In the genomic region with DNA sequence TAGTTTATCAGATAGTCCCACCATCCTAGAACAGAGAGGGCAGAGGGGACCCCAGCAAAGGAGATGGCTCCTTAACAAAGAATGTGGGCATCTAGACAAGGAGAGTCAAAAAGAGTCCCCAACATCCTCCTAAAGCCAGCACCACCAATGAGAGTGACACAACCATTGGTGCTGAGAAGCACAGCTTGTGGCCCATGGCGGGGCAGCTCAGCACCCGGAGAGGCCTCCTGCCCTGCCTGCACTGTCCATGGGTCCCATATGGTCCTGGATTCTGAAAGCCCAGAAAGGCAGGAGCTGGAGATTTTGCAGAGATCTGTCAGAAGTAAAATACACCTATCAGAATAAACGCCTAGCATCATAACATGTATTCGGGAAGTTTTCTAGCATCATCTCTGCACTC, we compare ENCODE assay signal across 21 cellular contexts.
DNase-seq lines count a peak whose midpoint lies in the region; ATAC-seq and TF ChIP-seq lines count a peak whose summit lies in the region.
"Had no signal": no experiment of that assay in that cellular context is flagged by ENCODE, and none has a peak within 500 bp of the region (broad histone marks: within the 10 kb centered on the region; RNA-seq: fewer than 3 reads in every experiment).

No MANE protein-coding gene starts in this region.

- H3K27me3 ChIP-seq in heart right ventricle, result no peaks in the 10 kb centered on the region
- H3K27me3 ChIP-seq in psoas muscle (ENCODE audit: insufficient read depth in 3 of 3, low read length in 2 of 3), result no peaks in the 10 kb centered on the region
- H3K27me3 ChIP-seq in vagina, result no peaks in the 10 kb centered on the region

- no peak for TF ChIP-seq POLR2A in vagina (IDR thresholded peaks at IDR 0.05)

- H3K4me1 ChIP-seq in heart right ventricle (peaks cover 3 to 54% (median 21%) of the 10 kb centered on the region in 9 donors), psoas muscle (peaks cover 9% of the 10 kb centered on the region), vagina (peaks cover 24% of the 10 kb centered on the region)

- no peak for ATAC-seq in heart right ventricle
- ATAC-seq in Right ventricle myocardium superior (ENCODE audit: poor library complexity), result no peak
- no peak for ATAC-seq in left lobe of liver
- no peak for ATAC-seq in psoas muscle
- ATAC-seq in HG03025 (IDR thresholded peaks at IDR 0.05; ENCODE audit: low FRiP score, unreplicated experiment), result no peak
- ATAC-seq in HG02970 (IDR thresholded peaks at IDR 0.05; ENCODE audit: low FRiP score, unreplicated experiment), result no peak
- ATAC-seq: GM23338 had no signal

- H3K27ac ChIP-seq in heart right ventricle (peak overlapping the region in 8 of 10 donors; percentile 6 to 88 (median 24)), psoas muscle (peak overlapping the region; percentile 27), vagina (no peak overlapping the region)
- H3K27ac ChIP-seq: PC-9, RWPE1 had no signal

- TF ChIP-seq CTCF in heart right ventricle (IDR thresholded peaks at IDR 0.05) (no peak), psoas muscle (IDR thresholded peaks at IDR 0.05) (no peak), vagina (IDR thresholded peaks at IDR 0.05) (no peak)

- intact Hi-C loops in heart right ventricle (cut with DNase I) (loop anchor here in 1 of 10 donors (2.0 kb wide), 1 partner anchor 50 kb away; no protein-coding TSS in a partner anchor), Right ventricle myocardium superior (cut with DNase I) (no loop called here), psoas muscle (cut with DNase I) (no loop called here), vagina (cut with DNase I) (loop anchor here (10.0 kb wide), 1 partner anchor 54 kb away; no protein-coding TSS in a partner anchor)

- H3K4me3 ChIP-seq in heart right ventricle, result no peak overlapping the region
- H3K4me3 ChIP-seq in psoas muscle, result no peak overlapping the region
- H3K4me3 ChIP-seq in vagina, result no peak overlapping the region
- H3K4me3 ChIP-seq: GM23338, PC-9 had no signal

- H3K36me3 ChIP-seq in heart right ventricle, result no peaks in the 10 kb centered on the region
- H3K36me3 ChIP-seq in psoas muscle (ENCODE audit: insufficient read depth in 1 of 2, low read depth in 1 of 2), result no peaks in the 10 kb centered on the region
- no peaks in the 10 kb centered on the region for H3K36me3 ChIP-seq in vagina

- no peak for DNase-seq in heart right ventricle
- DNase-seq in Right ventricle myocardium superior, result no peak
- DNase-seq in left lobe of liver (ENCODE audit: low spot score), result peak; percentile 23
- DNase-seq in psoas muscle, result no peak
- DNase-seq in vagina (ENCODE audit: extremely low spot score in 2 of 2), result peak; percentile 49 to 77
- no peak for DNase-seq in stimulated activated CD4-positive, alpha-beta T cell treated with anti-CD3 and anti-CD28 coated beads, Interleukin-15, amount 100 ng/mL, for 24 hours
- DNase-seq: Calu3; CD4-positive, alpha-beta T cell; DMS53; EL; HCEC 1CT; Karpas-422; NCI-H1436; NCI-H2029; NCI-H345; NCI-H526; PC-9 had no signal

- H3K9me3 ChIP-seq in heart right ventricle (no peaks in the 10 kb centered on the region), psoas muscle (no peaks in the 10 kb centered on the region), vagina (no peaks in the 10 kb centered on the region)

- 95 to 98% methylated on average over 4 of the region's 4 CpGs for WGBS in heart right ventricle, 2 donors
- 91 to 97% (median 92%) methylated on average over 4 of the region's 4 CpGs for WGBS in psoas muscle, 3 donors

Comparison
In these comparisons a context has a peak if more than half of its experiments do, and no peak if none do; other contexts are left out.
1. DNase-seq: peak in left lobe of liver (single experiment) and vagina (2 of 2); none in heart right ventricle (0 of 2), Right ventricle myocardium superior (single experiment), psoas muscle (0 of 2) and stimulated activated CD4-positive, alpha-beta T cell treated with anti-CD3 and anti-CD28 coated beads, Interleukin-15, amount 100 ng/mL, for 24 hours (single experiment).